9 cellular contexts compared by ENCODE assay signal in genomic region chr3:98039322-98040024, GRCh38. TPM values are rescaled to one million over a fixed set of nuclear protein-coding genes. Genes with fewer than 3 reads are reported as not detected.
DNase-seq lines count a peak whose midpoint lies in the region; ATAC-seq lines count a peak whose summit lies in the region.
"Had no signal": no experiment of that assay in that cellular context is flagged by ENCODE, and none has a peak within 500 bp of the region (broad histone marks: within the 10 kb centered on the region; RNA-seq: fewer than 3 reads in every experiment).

No MANE protein-coding gene starts in this region.

- H3K4me1 ChIP-seq in CD8-positive, alpha-beta memory T cell (ENCODE audit: insufficient read depth, low read length), result no peaks in the 10 kb centered on the region
- H3K4me1 ChIP-seq in ectodermal cell (ENCODE audit: control insufficient read depth, insufficient read depth, low read length), result no peaks in the 10 kb centered on the region

- H3K27ac ChIP-seq in CD8-positive, alpha-beta memory T cell (ENCODE audit: low read depth, low read length), result no peak overlapping the region
- no peak overlapping the region for H3K27ac ChIP-seq in ectodermal cell (ENCODE audit: insufficient read depth, low read depth, low read length, poor library complexity, severe bottlenecking)
- H3K27ac ChIP-seq: skin epidermis had no signal

- CTCF ChIA-PET in CD8-positive, alpha-beta memory T cell (lab: Charles Lee), result interaction anchor here (0.6 to 3.5 kb wide), 17 partner anchors 8 to 776 kb away, joined by 3 to 14 read pairs (median 5); no protein-coding TSS in a partner anchor

- H3K36me3 Mint-ChIP-seq in CD8-positive, alpha-beta memory T cell, result peaks cover 0 to 7% (median 0%) of the 10 kb centered on the region in 3 donors

- peaks cover 0 to 9% (median 6%) of the 10 kb centered on the region in 5 donors for H3K9me3 Mint-ChIP-seq in CD8-positive, alpha-beta memory T cell

- ATAC-seq in GM19455 (IDR thresholded peaks at IDR 0.05; ENCODE audit: unreplicated experiment), result peak; percentile 97
- ATAC-seq in HG03571 (IDR thresholded peaks at IDR 0.05; ENCODE audit: unreplicated experiment), result peak; percentile 97

- peaks cover 0 to 8% (median 7%) of the 10 kb centered on the region in 3 donors for H3K4me1 Mint-ChIP-seq in CD8-positive, alpha-beta memory T cell

- POLR2A ChIA-PET in CD8-positive, alpha-beta memory T cell (lab: Charles Lee), result no interaction called here

- H3K4me3 Mint-ChIP-seq in CD8-positive, alpha-beta memory T cell, result peak overlapping the region; percentile 60 to 92 (median 87)

- peak; percentile 44 to 86 (median 75) for DNase-seq in CD8-positive, alpha-beta memory T cell
- DNase-seq in NCI-H748 (lab: John Stamatoyannopoulos, UW; ENCODE audit: unreplicated experiment) (peak; percentile 70), medulla oblongata (ENCODE audit: extremely low spot score) (peak; percentile 94)
- DNase-seq in activated CD4-positive, alpha-beta T cell treated with anti-CD3 and anti-CD28 coated beads, Interleukin-2, amount 50 U/mL, for 48 hours, result peak; percentile 71 to 80
- DNase-seq in stimulated activated CD8-positive, alpha-beta memory T cell treated with anti-CD3 and anti-CD28 coated beads, Interleukin-12 subunit alpha, Interleukin-12 subunit beta, amount 100 ng/mL, for 4 hours (ENCODE audit: low read depth), result peak; percentile 27

- no peaks in the 10 kb centered on the region for H3K36me3 ChIP-seq in CD8-positive, alpha-beta memory T cell (ENCODE audit: insufficient read depth, low read length)
- H3K36me3 ChIP-seq in ectodermal cell (ENCODE audit: control insufficient read depth, insufficient read depth, low read length), result no peaks in the 10 kb centered on the region

- no peaks in the 10 kb centered on the region for H3K27me3 ChIP-seq in CD8-positive, alpha-beta memory T cell (ENCODE audit: insufficient read depth, low read length, poor library complexity, severe bottlenecking)
- H3K27me3 ChIP-seq in ectodermal cell (ENCODE audit: control insufficient read depth, insufficient read depth, low read length, poor library complexity, severe bottlenecking), result no peaks in the 10 kb centered on the region

- H3K4me3 ChIP-seq in CD8-positive, alpha-beta memory T cell (ENCODE audit: low read length), result peak overlapping the region; percentile 62
- peak overlapping the region; percentile 35 for H3K4me3 ChIP-seq in ectodermal cell (ENCODE audit: insufficient read depth, low read depth, low read length)

- H3K9me3 ChIP-seq in CD8-positive, alpha-beta memory T cell (ENCODE audit: low read length), result no peaks in the 10 kb centered on the region
- H3K9me3 ChIP-seq in ectodermal cell (ENCODE audit: control insufficient read depth, low read length), result peaks cover 3% of the 10 kb centered on the region

- peaks cover 9 to 30% of the 10 kb centered on the region in 2 donors for H3K27me3 Mint-ChIP-seq in CD8-positive, alpha-beta memory T cell

- 10 to 12% methylated on average over 10 of the region's 13 CpGs for WGBS in ectodermal cell, 2 experiments

- H3K27ac Mint-ChIP-seq in CD8-positive, alpha-beta memory T cell, result peak overlapping the region; percentile 64 to 98 (median 92)

RNA-seq across cellular contexts. Expression of gene GABRR3, which starts 4.4 kb away (rescaled TPM):
- total RNA-seq in CD8-positive, alpha-beta memory T cell, result not detected
- polyA plus RNA-seq in CD8-positive, alpha-beta memory T cell, result not detected
- polyA plus RNA-seq in ectodermal cell (2013, experiment 1 of 4), result not detected
- not detected for polyA plus RNA-seq in ectodermal cell (2013, experiment 2 of 4)
- not detected for polyA plus RNA-seq in ectodermal cell (2013, experiment 3 of 4)
- not detected for polyA plus RNA-seq in ectodermal cell (2013, experiment 4 of 4)

RNA-seq across cellular contexts. Expression of gene OR5AC2, which starts 47.5 kb away (rescaled TPM):
- total RNA-seq in CD8-positive, alpha-beta memory T cell, result not detected
- not detected for polyA plus RNA-seq in CD8-positive, alpha-beta memory T cell
- not detected for polyA plus RNA-seq in ectodermal cell (2013, experiment 1 of 4)
- not detected for polyA plus RNA-seq in ectodermal cell (2013, experiment 2 of 4)
- not detected for polyA plus RNA-seq in ectodermal cell (2013, experiment 3 of 4)
- polyA plus RNA-seq in ectodermal cell (2013, experiment 4 of 4), result not detected

Comparison
In these comparisons a context has a peak if more than half of its experiments do, and no peak if none do; other contexts are left out.
1. DNase-seq: peak in every context shown above with its lines; median percentile 94 in medulla oblongata; 76 in activated CD4-positive, alpha-beta T cell treated with anti-CD3 and anti-CD28 coated beads, Interleukin-2, amount 50 U/mL, for 48 hours; 75 in CD8-positive, alpha-beta memory T cell; 70 in NCI-H748; 27 in stimulated activated CD8-positive, alpha-beta memory T cell treated with anti-CD3 and anti-CD28 coated beads, Interleukin-12 subunit alpha, Interleukin-12 subunit beta, amount 100 ng/mL, for 4 hours.